Comparison of ENCODE assay signal across 1 cellular context in the genomic region with DNA sequence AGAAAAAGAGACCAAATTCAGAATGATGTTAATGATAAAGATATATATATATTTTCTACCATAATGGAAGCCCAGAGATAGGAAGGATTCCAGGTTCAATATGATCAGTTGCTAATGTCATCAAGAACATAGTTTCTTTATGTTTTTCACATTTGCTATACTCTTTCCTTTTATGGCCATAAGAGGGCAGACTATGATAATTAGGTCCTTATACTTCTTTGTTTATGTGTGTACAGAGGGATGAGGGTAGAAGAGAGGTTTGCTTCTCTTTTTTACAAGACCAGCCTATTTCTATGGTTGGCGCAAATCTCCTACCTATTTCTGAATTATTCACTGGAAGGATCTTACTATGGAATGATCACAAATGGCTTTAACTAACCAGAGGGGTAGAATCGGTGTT. TPM values are rescaled to one million over a fixed set of nuclear protein-coding genes. Genes with fewer than 3 reads are reported as not detected.
"Had no signal": no experiment of that assay in that cellular context is flagged by ENCODE, and none has a peak within 500 bp of the region (broad histone marks: within the 10 kb centered on the region; RNA-seq: fewer than 3 reads in every experiment).

No MANE protein-coding gene starts in this region.

RNA-seq across cellular contexts. Expression of a gene that starts 52.1 kb away (rescaled TPM):
- total RNA-seq: activated CD8-positive, alpha-beta T cell treated with anti-CD3 and anti-CD28 coated beads, Interleukin-2, amount 10 ng/mL, durations not matched to agents 7 days and 5 days had no signal
